In the genomic region with DNA sequence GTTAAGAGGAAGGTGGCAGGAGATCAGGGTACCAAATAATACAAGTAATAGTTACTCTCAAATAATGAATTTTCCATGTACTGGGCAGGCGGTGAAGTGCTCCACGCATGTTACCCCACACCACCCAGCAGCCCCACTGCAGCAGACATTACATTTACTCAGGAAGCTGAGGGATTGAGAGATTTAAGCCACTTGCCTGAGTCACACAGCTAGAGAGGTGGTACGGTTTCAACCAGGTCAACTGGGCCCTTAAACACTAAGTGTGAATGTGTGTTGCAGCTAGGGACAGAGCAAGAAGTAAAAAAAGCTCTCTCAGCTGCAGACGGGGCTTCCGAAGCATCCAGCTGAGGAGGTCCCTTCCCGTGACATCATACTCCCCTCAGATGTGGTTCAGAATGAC, we compare ENCODE assay signal across 16 cellular contexts.
DNase-seq lines count a peak whose midpoint lies in the region; ATAC-seq, FAIRE-seq and TF ChIP-seq lines count a peak whose summit lies in the region.
"Had no signal": no experiment of that assay in that cellular context is flagged by ENCODE, and none has a peak within 500 bp of the region (broad histone marks: within the 10 kb centered on the region; RNA-seq: fewer than 3 reads in every experiment).

No MANE protein-coding gene starts in this region.

- H3K4me1 ChIP-seq in astrocyte (ENCODE audit: insufficient read depth, low read length) (peaks cover 7% of the 10 kb centered on the region), rectal smooth muscle tissue (ENCODE audit: control insufficient read depth, insufficient read depth, low read length) (peaks cover 23% of the 10 kb centered on the region), right lobe of liver (no peaks in the 10 kb centered on the region)
- H3K4me1 ChIP-seq: BLaER1 had no signal

- peaks cover 6% of the 10 kb centered on the region for H3K36me3 ChIP-seq in astrocyte (ENCODE audit: insufficient read depth, low read length)
- no peaks in the 10 kb centered on the region for H3K36me3 ChIP-seq in rectal smooth muscle tissue (ENCODE audit: control insufficient read depth, insufficient read depth, low read length)
- no peaks in the 10 kb centered on the region for H3K36me3 ChIP-seq in right lobe of liver
- H3K36me3 ChIP-seq: BLaER1 had no signal

- H2AFZ ChIP-seq in astrocyte (ENCODE audit: low read depth, low read length) = no peak overlapping the region

- FAIRE-seq in astrocyte (lab: Jason Lieb, UNC) = no peak
- FAIRE-seq: G401.6, GM12891 had no signal

- no peak overlapping the region for H3K4me2 ChIP-seq in astrocyte (ENCODE audit: low read length)
- H3K4me2 ChIP-seq: BLaER1 had no signal

- H3K9ac ChIP-seq in astrocyte (ENCODE audit: low read length) (no peak overlapping the region), rectal smooth muscle tissue (ENCODE audit: low read length) (no peak overlapping the region)
- H3K9ac ChIP-seq: BLaER1 had no signal

- peaks cover 56% of the 10 kb centered on the region for H3K4me1 Mint-ChIP-seq in astrocyte (ENCODE audit: low read depth, unreplicated experiment)
- no peaks in the 10 kb centered on the region for H3K4me1 Mint-ChIP-seq in immature natural killer cell
- peaks cover 12% of the 10 kb centered on the region for H3K4me1 Mint-ChIP-seq in type B pancreatic cell (ENCODE audit: unreplicated experiment)

- intact Hi-C loops in right lobe of liver (cut with DNase I) = no loop called here

- no peaks in the 10 kb centered on the region for H3K27me3 Mint-ChIP-seq in astrocyte (ENCODE audit: low read depth, unreplicated experiment)
- H3K27me3 Mint-ChIP-seq in immature natural killer cell (ENCODE audit: low read depth in 3 of 3) = peaks cover 0 to 2% (median 0%) of the 10 kb centered on the region in 3 donors
- no peaks in the 10 kb centered on the region for H3K27me3 Mint-ChIP-seq in type B pancreatic cell

- H3K27me3 ChIP-seq in astrocyte (ENCODE audit: insufficient read depth, low read length) (no peaks in the 10 kb centered on the region), rectal smooth muscle tissue (ENCODE audit: control insufficient read depth, insufficient read depth, low read length) (no peaks in the 10 kb centered on the region), right lobe of liver (no peaks in the 10 kb centered on the region)
- H3K27me3 ChIP-seq: BLaER1 had no signal

- no peak for ATAC-seq in right lobe of liver

- H3K4me3 ChIP-seq in astrocyte (ENCODE audit: insufficient read depth, low read depth, low read length) = no peak overlapping the region
- no peak overlapping the region for H3K4me3 ChIP-seq in rectal smooth muscle tissue (ENCODE audit: low read length)
- H3K4me3 ChIP-seq in right lobe of liver = no peak overlapping the region
- H3K4me3 ChIP-seq: BLaER1 had no signal

- H3K9me3 Mint-ChIP-seq in astrocyte (ENCODE audit: unreplicated experiment) (no peaks in the 10 kb centered on the region), immature natural killer cell (peaks cover 0 to 5% (median 0%) of the 10 kb centered on the region in 6 donors), type B pancreatic cell (no peaks in the 10 kb centered on the region)
- H3K9me3 Mint-ChIP-seq: H9 had no signal

- H3K4me3 Mint-ChIP-seq in astrocyte (ENCODE audit: unreplicated experiment) = no peak overlapping the region
- H3K4me3 Mint-ChIP-seq in immature natural killer cell = no peak overlapping the region
- no peak overlapping the region for H3K4me3 Mint-ChIP-seq in type B pancreatic cell
- H3K4me3 Mint-ChIP-seq: H9 had no signal

- H3K9me3 ChIP-seq in astrocyte (ENCODE audit: insufficient read depth, low read depth, low read length) (no peaks in the 10 kb centered on the region), right lobe of liver (no peaks in the 10 kb centered on the region)
- H3K9me3 ChIP-seq: BLaER1 had no signal

- peaks cover 53% of the 10 kb centered on the region for H3K36me3 Mint-ChIP-seq in astrocyte (ENCODE audit: low read depth, unreplicated experiment)
- H3K36me3 Mint-ChIP-seq in immature natural killer cell = no peaks in the 10 kb centered on the region
- H3K36me3 Mint-ChIP-seq in type B pancreatic cell = no peaks in the 10 kb centered on the region

- no peak for TF ChIP-seq POLR2A in right lobe of liver (IDR thresholded peaks at IDR 0.05)

- WGBS in right lobe of liver (ENCODE audit: insufficient coverage, low coverage, low lambda C conversion rate, missing lambda C conversion rate) = 85% methylated on average over 5 of the region's 6 CpGs

- H3K27ac Mint-ChIP-seq in astrocyte (ENCODE audit: unreplicated experiment) (peak overlapping the region; percentile 62), immature natural killer cell (no peak overlapping the region), type B pancreatic cell (no peak overlapping the region)
- H3K27ac Mint-ChIP-seq: H9 had no signal

- H3K79me2 ChIP-seq in astrocyte (ENCODE audit: insufficient read depth, low read length) = peaks cover 59% of the 10 kb centered on the region

- H4K20me1 ChIP-seq in astrocyte (ENCODE audit: insufficient read depth, low read length) = peaks cover 85% of the 10 kb centered on the region
- H4K20me1 ChIP-seq: BLaER1 had no signal

- DNase-seq in D341Med (ENCODE audit: low spot score) (peak; percentile 4), astrocyte (ENCODE audit: low read depth) (no peak), iris pigment epithelial cell (ENCODE audit: low read depth) (peak; percentile 78), globus pallidus (ENCODE audit: low spot score) (no peak), immature natural killer cell (no peak), type B pancreatic cell (ENCODE audit: extremely low spot score, unreplicated experiment) (no peak), right lobe of liver (no peak)
- DNase-seq: 8988T, AML-193, DMS79, GOT3, H9 had no signal

- TF ChIP-seq CTCF in astrocyte (IDR thresholded peaks at IDR 0.05; ENCODE audit: insufficient read depth, low read depth, low read length) = no peak
- no peak for TF ChIP-seq CTCF in type B pancreatic cell (conservative IDR thresholded peaks at IDR 0.05)
- no peak for TF ChIP-seq CTCF in right lobe of liver (IDR thresholded peaks at IDR 0.05)

- no peak overlapping the region for H3K27ac ChIP-seq in astrocyte (ENCODE audit: low read depth, low read length)
- H3K27ac ChIP-seq in rectal smooth muscle tissue (ENCODE audit: low read depth, low read length) = peak overlapping the region; percentile 18
- H3K27ac ChIP-seq in right lobe of liver = no peak overlapping the region
- H3K27ac ChIP-seq: BLaER1 had no signal

Comparison
In these comparisons a context has a peak if more than half of its experiments do, and no peak if none do; other contexts are left out.
1. DNase-seq: peak in D341Med (single experiment) and iris pigment epithelial cell (single experiment); none in astrocyte (single experiment), globus pallidus (single experiment), immature natural killer cell (0 of 3), type B pancreatic cell (single experiment) and right lobe of liver (0 of 3).